9 cellular contexts compared by ENCODE assay signal in the genomic region with DNA sequence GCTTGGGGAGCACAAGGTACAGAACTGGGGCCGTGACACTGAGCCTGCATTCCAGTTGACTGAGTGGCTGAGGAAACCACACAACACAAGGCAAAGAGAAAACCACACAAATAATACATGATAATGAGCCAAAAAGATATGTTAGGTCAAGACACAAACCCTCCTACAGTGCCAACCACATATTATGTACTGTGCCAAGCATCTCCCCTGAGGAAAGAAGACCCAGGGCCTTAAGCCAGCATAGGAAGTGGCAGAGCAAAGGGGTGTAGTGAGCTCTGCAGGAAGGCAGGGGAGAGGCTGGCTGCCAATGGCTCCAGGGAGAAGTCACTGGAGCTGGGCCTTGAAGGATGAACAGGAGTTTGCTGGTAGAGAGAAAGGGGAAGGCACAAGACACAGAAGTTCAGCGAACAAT. TPM values are rescaled to one million over a fixed set of nuclear protein-coding genes. Genes with fewer than 3 reads are reported as not detected.
DNase-seq lines count a peak whose midpoint lies in the region; ATAC-seq and TF ChIP-seq lines count a peak whose summit lies in the region.
"Had no signal": no experiment of that assay in that cellular context is flagged by ENCODE, and none has a peak within 500 bp of the region (broad histone marks: within the 10 kb centered on the region; RNA-seq: fewer than 3 reads in every experiment).

No MANE protein-coding gene starts in this region.

- ATAC-seq in T-cell (replicated peaks in 1 of 4): peak in 3 of 4 experiments; percentile 24 to 38 (median 36)

- peaks cover 0 to 3% of the 10 kb centered on the region in 2 donors for H3K4me1 ChIP-seq in breast epithelium
- no peaks in the 10 kb centered on the region for H3K4me1 ChIP-seq in hepatocyte (ENCODE audit: insufficient read depth)

- TF ChIP-seq CTCF in MCF 10A (IDR thresholded peaks at IDR 0.05; ENCODE audit: unreplicated experiment): no peak
- no peak for TF ChIP-seq CTCF in breast epithelium (IDR thresholded peaks at IDR 0.05)
- TF ChIP-seq CTCF in hepatocyte (IDR thresholded peaks at IDR 0.05; ENCODE audit: poor library complexity): no peak

- H3K36me3 ChIP-seq in breast epithelium (no peaks in the 10 kb centered on the region), hepatocyte (replicated peaks; ENCODE audit: insufficient read depth, low read depth) (no peaks in the 10 kb centered on the region)

- H3K9me2 ChIP-seq in hepatocyte (replicated peaks; ENCODE audit: insufficient read depth): no peaks in the 10 kb centered on the region

- H3K4me3 ChIP-seq in breast epithelium (no peak overlapping the region), hepatocyte (no peak overlapping the region)

- peaks cover 15% of the 10 kb centered on the region for H3K36me3 Mint-ChIP-seq in MCF 10A (ENCODE audit: insufficient read depth, unreplicated experiment)
- peaks cover 4% of the 10 kb centered on the region for H3K36me3 Mint-ChIP-seq in T-cell

- H3K27ac ChIP-seq in breast epithelium (no peak overlapping the region), hepatocyte (no peak overlapping the region)
- H3K27ac ChIP-seq: C4-2B had no signal

- H3K4me3 Mint-ChIP-seq in MCF 10A (ENCODE audit: unreplicated experiment): no peak overlapping the region
- H3K4me3 Mint-ChIP-seq in T-cell: peak overlapping the region in 1 of 3 donors; percentile 34

- BruUV-seq in MCF 10A (replicated peaks; lab: Mats Ljungman, UMichigan): no TSS peak

- H3K9me3 Mint-ChIP-seq in MCF 10A (ENCODE audit: unreplicated experiment) (no peaks in the 10 kb centered on the region), T-cell (no peaks in the 10 kb centered on the region)

- H3K27ac Mint-ChIP-seq in MCF 10A (ENCODE audit: low read depth, unreplicated experiment) (peak overlapping the region; percentile 14), T-cell (peak overlapping the region; percentile 83 to 88)

- H3K27me3 ChIP-seq in breast epithelium (no peaks in the 10 kb centered on the region), hepatocyte (no peaks in the 10 kb centered on the region)

- H3K27me3 Mint-ChIP-seq in MCF 10A (ENCODE audit: insufficient read depth, unreplicated experiment): no peaks in the 10 kb centered on the region
- no peaks in the 10 kb centered on the region for H3K27me3 Mint-ChIP-seq in T-cell

- no peaks in the 10 kb centered on the region for H3K9me3 ChIP-seq in breast epithelium
- no peaks in the 10 kb centered on the region for H3K9me3 ChIP-seq in hepatocyte (ENCODE audit: low read depth)

- CTCF ChIA-PET in MCF 10A (lab: Yijun Ruan, JAX): interaction anchor here (0.6 to 1.4 kb wide), 4 partner anchors 37 to 270 kb away, joined by 4 to 6 read pairs (median 6); no protein-coding TSS in a partner anchor
- CTCF ChIA-PET in T-cell (lab: Charles Lee): interaction anchor here in 1 of 2 donors (0.7 kb wide), 2 partner anchors 10 to 34 kb away, joined by 9 read pairs; no protein-coding TSS in a partner anchor

- POLR2A ChIA-PET in MCF 10A (lab: Yijun Ruan, JAX) (interaction anchor here (0.7 to 1.5 kb wide), 2 partner anchors 9 to 29 kb away, joined by 4 to 5 read pairs; no protein-coding TSS in a partner anchor), T-cell (lab: Charles Lee) (no interaction called here)

- H3K4me2 ChIP-seq in hepatocyte: no peak overlapping the region

- intact Hi-C loops in MCF 10A (cut with micrococcal nuclease) (no loop called here), breast epithelium (cut with DNase I; ENCODE audit: low total_unique reads) (no loop called here)

- TF ChIP-seq POLR2A in breast epithelium (IDR thresholded peaks at IDR 0.05): no peak

- no peaks in the 10 kb centered on the region for H3K79me2 ChIP-seq in hepatocyte

- WGBS in hepatocyte (ENCODE audit: low lambda C conversion rate, missing lambda C conversion rate): 89% methylated on average over 2 of the region's 2 CpGs

- peak; percentile 91 for DNase-seq in MCF 10A (ENCODE audit: unreplicated experiment)
- DNase-seq in breast epithelium (ENCODE audit: low spot score in 2 of 2): no peak
- no peak for DNase-seq in T-cell
- peak; percentile 63 for DNase-seq in fibroblast of gingiva (ENCODE audit: low read depth)
- DNase-seq in DMS79 treated with DMSO at 0.1 percent for 48 hours (lab: John Stamatoyannopoulos, UW): no peak
- no peak for DNase-seq in hepatocyte (ENCODE audit: low spot score)
- no peak for DNase-seq in SKM-1 (lab: John Stamatoyannopoulos, UW; ENCODE audit: unreplicated experiment)
- no peak for DNase-seq in SIG-M5 (lab: John Stamatoyannopoulos, UW)

- H4K20me1 ChIP-seq in hepatocyte (ENCODE audit: insufficient read depth, poor library complexity, severe bottlenecking): no peaks in the 10 kb centered on the region

- peaks cover 29% of the 10 kb centered on the region for H3K4me1 Mint-ChIP-seq in MCF 10A (ENCODE audit: insufficient read depth, unreplicated experiment)
- H3K4me1 Mint-ChIP-seq in T-cell: peaks cover 17 to 18% (median 18%) of the 10 kb centered on the region in 3 donors

- no peak overlapping the region for H2AFZ ChIP-seq in hepatocyte

RNA-seq across cellular contexts. Expression of gene CTNNBIP1, which starts 28.2 kb away (rescaled TPM):
- total RNA-seq in MCF 10A (2022) (31.3 and 31.4 TPM in 2 replicates), breast epithelium (10 to 100 TPM; 25.9 to 37.9 (median 29.5) TPM), T-cell (10 to 100 TPM in 1 of 5 donors, 1 to 10 TPM in 4; 9.1 to 11.1 (median 9.6) TPM), hepatocyte (22.8 and 25.2 TPM in 2 replicates)
- 47.2 and 49.8 TPM in 2 replicates for polyA plus RNA-seq in hepatocyte

RNA-seq across cellular contexts. Expression of gene CLSTN1, which starts 58.1 kb away (rescaled TPM):
- total RNA-seq in MCF 10A (2022) (98.5 and 106 TPM in 2 replicates), breast epithelium (10 to 100 TPM; 25.4 to 47.5 (median 42.3) TPM), T-cell (100 to 1,000 TPM in 2 of 5 donors, 10 to 100 TPM in 3; 84.6 to 105 (median 91.2) TPM), hepatocyte (40.5 and 47.7 TPM in 2 replicates)
- 64.9 and 74.2 TPM in 2 replicates for polyA plus RNA-seq in hepatocyte

Comparison
In these comparisons a context has a peak if more than half of its experiments do, and no peak if none do; other contexts are left out.
1. DNase-seq: peak in MCF 10A (single experiment) and fibroblast of gingiva (single experiment); none in breast epithelium (0 of 2), T-cell (0 of 34), DMS79 treated with DMSO at 0.1 percent for 48 hours (single experiment), hepatocyte (single experiment), SKM-1 (single experiment) and SIG-M5 (single experiment).